Comparison of ENCODE assay signal across 29 cellular contexts in genomic region chr2:58533376-58533775, GRCh38.
"Had no signal": no experiment of that assay in that cellular context is flagged by ENCODE, and none has a peak within 500 bp of the region (broad histone marks: within the 10 kb centered on the region; RNA-seq: fewer than 3 reads in every experiment).

No MANE protein-coding gene starts in this region.

- H3K36me3 Mint-ChIP-seq: immature natural killer cell, natural killer cell had no signal

- H3K4me3 ChIP-seq: esophagus squamous epithelium, heart right ventricle, lower lobe of right lung, pancreas, smooth muscle cell, suprapubic skin, transverse colon, upper lobe of right lung, uterus had no signal

- H3K4me3 Mint-ChIP-seq: immature natural killer cell; natural killer cell; stimulated activated naive CD8-positive, alpha-beta T cell treated with anti-CD3 and anti-CD28 coated beads, Interleukin-15, amount 100 ng/mL, for 72 hours had no signal

- H3K27ac Mint-ChIP-seq: immature natural killer cell; natural killer cell; stimulated activated naive CD8-positive, alpha-beta T cell treated with anti-CD3 and anti-CD28 coated beads, Interleukin-15, amount 100 ng/mL, for 72 hours had no signal

- ATAC-seq: heart right ventricle; left ventricle myocardium superior; lower lobe of right lung; natural killer cell; pancreas; sciatic nerve; stimulated activated naive CD8-positive, alpha-beta T cell treated with anti-CD3 and anti-CD28 coated beads, Interleukin-15, amount 100 ng/mL, for 72 hours; upper lobe of right lung had no signal

- DNase-seq: effector CD8-positive, alpha-beta T cell; erythroblast; esophagus squamous epithelium; foreskin melanocyte; glutamatergic neuron; heart right ventricle; hippocampal formation; immature natural killer cell; islet precursor cell; kidney glomerular epithelial cell; left ventricle myocardium superior; lower lobe of right lung; natural killer cell; pancreas; stimulated activated CD4-positive, alpha-beta T cell treated with anti-CD3 and anti-CD28 coated beads, Interleukin-12 subunit alpha, Interleukin-12 subunit beta, amount 100 ng/mL, for 4 hours; stimulated activated CD4-positive, alpha-beta T cell treated with anti-CD3 and anti-CD28 coated beads, Interleukin-1b, Interleukin-23, amount 100 ng/mL, for 48 hours; stimulated activated CD4-positive, alpha-beta T cell treated with anti-CD3 and anti-CD28 coated beads, Interleukin-4, amount 100 ng/mL, for 1 hour; stimulated activated CD8-positive, alpha-beta memory T cell treated with anti-CD3 and anti-CD28 coated beads, Interleukin-4, amount 100 ng/mL, for 48 hours; stimulated activated naive CD4-positive, alpha-beta T cell; stimulated activated naive CD8-positive, alpha-beta T cell treated with anti-CD3 and anti-CD28 coated beads, Interleukin-15, amount 100 ng/mL, for 72 hours; transverse colon; upper lobe of right lung; uterus had no signal

- H3K27me3 ChIP-seq: esophagus squamous epithelium, neutrophil, pancreas, suprapubic skin, transverse colon, upper lobe of right lung, uterus had no signal

- H3K9me3 ChIP-seq: esophagus squamous epithelium, heart right ventricle, lower lobe of right lung, neutrophil, pancreas, suprapubic skin, transverse colon, upper lobe of right lung, uterus had no signal

- H3K27me3 Mint-ChIP-seq: stimulated activated naive CD8-positive, alpha-beta T cell treated with anti-CD3 and anti-CD28 coated beads, Interleukin-15, amount 100 ng/mL, for 72 hours had no signal

- H3K4me1 ChIP-seq: esophagus squamous epithelium, heart right ventricle, lower lobe of right lung, pancreas, suprapubic skin, transverse colon, upper lobe of right lung, uterus had no signal

- H3K4me1 Mint-ChIP-seq: immature natural killer cell; natural killer cell; stimulated activated naive CD8-positive, alpha-beta T cell treated with anti-CD3 and anti-CD28 coated beads, Interleukin-15, amount 100 ng/mL, for 72 hours had no signal

- H3K36me3 ChIP-seq: esophagus squamous epithelium, heart right ventricle, lower lobe of right lung, neutrophil, pancreas, suprapubic skin, transverse colon, upper lobe of right lung, uterus had no signal

- H3K27ac ChIP-seq: esophagus squamous epithelium, heart right ventricle, lower lobe of right lung, neutrophil, pancreas, suprapubic skin, transverse colon, upper lobe of right lung, uterus had no signal

- H3K4me2 ChIP-seq: smooth muscle cell had no signal

- FAIRE-seq: colon, endometrium, pancreas had no signal

- H3K9me3 Mint-ChIP-seq: immature natural killer cell; natural killer cell; stimulated activated naive CD8-positive, alpha-beta T cell treated with anti-CD3 and anti-CD28 coated beads, Interleukin-15, amount 100 ng/mL, for 72 hours had no signal
